1 cellular context compared by ENCODE assay signal in the genomic region with DNA sequence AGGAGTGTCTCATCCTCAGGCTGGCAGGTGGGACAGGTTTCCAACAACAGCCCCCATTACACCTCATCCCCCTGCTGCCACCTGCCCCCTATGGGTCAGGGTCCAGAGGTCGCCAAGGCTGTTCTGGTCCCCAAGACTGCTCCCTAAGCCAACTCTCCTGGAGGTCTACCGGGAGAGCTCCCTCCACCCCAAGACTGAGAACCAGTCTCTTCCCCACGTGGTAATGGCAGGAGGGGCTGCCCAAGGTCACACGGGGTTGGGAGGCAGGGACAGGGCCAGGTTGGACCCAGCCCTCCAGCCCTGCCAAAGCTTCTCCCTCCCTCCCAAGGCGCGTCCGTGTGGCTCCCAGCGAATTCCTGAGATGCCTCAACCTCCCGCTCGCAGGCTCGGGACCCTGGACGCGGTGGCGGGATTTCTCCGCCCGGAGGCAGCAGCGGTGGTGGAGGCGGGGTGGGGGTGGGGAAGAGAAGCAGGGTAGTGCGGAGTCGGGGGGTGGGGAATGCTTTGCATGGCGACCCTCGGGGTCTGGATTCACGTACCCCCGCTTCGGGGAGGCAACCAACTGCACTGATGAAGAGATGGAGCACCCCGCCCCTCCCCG.
TF ChIP-seq lines count a peak whose summit lies in the region.

No MANE protein-coding gene starts in this region.

TF ChIP-seq in HepG2, 621 proteins besides CTCF, POLR2A, EP300 and RAD21 (continued from another document and continues in another):
- TF ChIP-seq TARDBP (CRISPR knock-in tag; IDR thresholded peaks at IDR 0.05) (0 out of 2 replicates have a peak, but pooled peaks have one; percentile 11), RNF2 (conservative IDR thresholded peaks at IDR 0.05; ENCODE audit: low read depth) (no peak), SIX4 (CRISPR knock-in tag; IDR thresholded peaks at IDR 0.05) (no peak), PRDM15 (CRISPR knock-in tag; IDR thresholded peaks at IDR 0.05) (no peak), ZNF850 (CRISPR knock-in tag; conservative IDR thresholded peaks at IDR 0.05) (no peak), ZNF230 (CRISPR knock-in tag; IDR thresholded peaks at IDR 0.05) (no peak), KMT2B (CRISPR knock-in tag; IDR thresholded peaks at IDR 0.05) (no peak), CEBPB (IDR thresholded peaks at IDR 0.05; ENCODE audit: borderline replicate concordance, low read depth, low read length) (no peak), EZH2 (conservative IDR thresholded peaks at IDR 0.05; ENCODE audit: low read depth, low read length) (no peak), NFE2L1 (CRISPR knock-in tag; IDR thresholded peaks at IDR 0.05; ENCODE audit: borderline replicate concordance) (no peak), ZNF235 (CRISPR knock-in tag; IDR thresholded peaks at IDR 0.05; ENCODE audit: borderline replicate concordance) (no peak), SMAD3 (CRISPR knock-in tag; IDR thresholded peaks at IDR 0.05) (no peak), POLR2G (IDR thresholded peaks at IDR 0.05; ENCODE audit: low read depth, low read length) (no peak), CEBPG (CRISPR knock-in tag; IDR thresholded peaks at IDR 0.05) (no peak), ZNF543 (CRISPR knock-in tag; IDR thresholded peaks at IDR 0.05) (no peak), MBNL3 (CRISPR knock-in tag; conservative IDR thresholded peaks at IDR 0.05) (no peak), ZFP41 (CRISPR knock-in tag; IDR thresholded peaks at IDR 0.05; ENCODE audit: borderline replicate concordance) (no peak), ZSCAN29 (CRISPR knock-in tag; conservative IDR thresholded peaks at IDR 0.05) (no peak), STAT5B (CRISPR knock-in tag; IDR thresholded peaks at IDR 0.05) (no peak), ZNF687 (CRISPR knock-in tag; IDR thresholded peaks at IDR 0.05) (peak; percentile 56; the same call in 1 of the 2 replicates), SPEN (CRISPR knock-in tag; IDR thresholded peaks at IDR 0.05; ENCODE audit: low read depth) (no peak), ZBTB7A (CRISPR knock-in tag; IDR thresholded peaks at IDR 0.05) (0 out of 2 replicates have a peak, but pooled peaks have one; percentile 46), REPIN1 (CRISPR knock-in tag; IDR thresholded peaks at IDR 0.05; ENCODE audit: borderline replicate concordance, low read depth) (no peak), ZNF329 (CRISPR knock-in tag; IDR thresholded peaks at IDR 0.05; ENCODE audit: low read depth) (no peak), ZSCAN30 (CRISPR knock-in tag; IDR thresholded peaks at IDR 0.05) (no peak), HNF1A (IDR thresholded peaks at IDR 0.05; ENCODE audit: low read depth) (no peak), HNF1A (CRISPR knock-in tag; IDR thresholded peaks at IDR 0.05; ENCODE audit: borderline replicate concordance) (no peak), ARNTL (CRISPR knock-in tag; IDR thresholded peaks at IDR 0.05) (no peak), U2AF1 (optimal IDR thresholded peaks at IDR 0.05; ENCODE audit: low read depth, low read length) (no peak), ZNF337 (CRISPR knock-in tag; IDR thresholded peaks at IDR 0.05; ENCODE audit: borderline replicate concordance, low read depth) (no peak), RFX3 (CRISPR knock-in tag; IDR thresholded peaks at IDR 0.05) (no peak), FOXP1 (IDR thresholded peaks at IDR 0.05) (no peak), FOXP1 (CRISPR knock-in tag; IDR thresholded peaks at IDR 0.05) (no peak), RXRB (CRISPR knock-in tag; IDR thresholded peaks at IDR 0.05; ENCODE audit: borderline replicate concordance) (no peak), GPN1 (CRISPR knock-in tag; IDR thresholded peaks at IDR 0.05; ENCODE audit: borderline replicate concordance) (no peak), ZNF629 (CRISPR knock-in tag; conservative IDR thresholded peaks at IDR 0.05) (no peak), POLR2AphosphoS2 (IDR thresholded peaks at IDR 0.05; ENCODE audit: low read depth, low read length) (no peak), ZNF790 (CRISPR knock-in tag; IDR thresholded peaks at IDR 0.05; ENCODE audit: borderline replicate concordance) (no peak), HNRNPK (IDR thresholded peaks at IDR 0.05; ENCODE audit: low read depth, low read length, poor library complexity, severe bottlenecking) (no peak)
- TF ChIP-seq, protein P1, sequence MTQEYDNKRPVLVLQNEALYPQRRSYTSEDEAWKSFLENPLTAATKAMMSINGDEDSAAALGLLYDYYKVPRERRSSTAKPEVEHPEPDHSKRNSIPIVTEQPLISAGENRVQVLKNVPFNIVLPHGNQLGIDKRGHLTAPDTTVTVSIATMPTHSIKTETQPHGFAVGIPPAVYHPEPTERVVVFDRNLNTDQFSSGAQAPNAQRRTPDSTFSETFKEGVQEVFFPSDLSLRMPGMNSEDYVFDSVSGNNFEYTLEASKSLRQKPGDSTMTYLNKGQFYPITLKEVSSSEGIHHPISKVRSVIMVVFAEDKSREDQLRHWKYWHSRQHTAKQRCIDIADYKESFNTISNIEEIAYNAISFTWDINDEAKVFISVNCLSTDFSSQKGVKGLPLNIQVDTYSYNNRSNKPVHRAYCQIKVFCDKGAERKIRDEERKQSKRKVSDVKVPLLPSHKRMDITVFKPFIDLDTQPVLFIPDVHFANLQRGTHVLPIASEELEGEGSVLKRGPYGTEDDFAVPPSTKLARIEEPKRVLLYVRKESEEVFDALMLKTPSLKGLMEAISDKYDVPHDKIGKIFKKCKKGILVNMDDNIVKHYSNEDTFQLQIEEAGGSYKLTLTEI (CRISPR knock-in tag; conservative IDR thresholded peaks at IDR 0.05): no peak
- TF ChIP-seq, protein P2, sequence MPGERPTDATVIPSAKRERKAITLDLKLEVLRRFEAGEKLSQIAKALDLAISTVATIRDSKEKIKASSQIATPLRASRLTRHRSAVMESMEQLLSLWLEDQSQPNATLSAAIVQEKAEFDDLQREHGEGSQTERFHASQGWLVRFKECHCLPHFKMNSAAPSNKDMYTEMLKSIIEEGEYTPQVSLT (CRISPR knock-in tag; IDR thresholded peaks at IDR 0.05; ENCODE audit: borderline replicate concordance, low read depth): no peak
- TF ChIP-seq, protein P3, sequence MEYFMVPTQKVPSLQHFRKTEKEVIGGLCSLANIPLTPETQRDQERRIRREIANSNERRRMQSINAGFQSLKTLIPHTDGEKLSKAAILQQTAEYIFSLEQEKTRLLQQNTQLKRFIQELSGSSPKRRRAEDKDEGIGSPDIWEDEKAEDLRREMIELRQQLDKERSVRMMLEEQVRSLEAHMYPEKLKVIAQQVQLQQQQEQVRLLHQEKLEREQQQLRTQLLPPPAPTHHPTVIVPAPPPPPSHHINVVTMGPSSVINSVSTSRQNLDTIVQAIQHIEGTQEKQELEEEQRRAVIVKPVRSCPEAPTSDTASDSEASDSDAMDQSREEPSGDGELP (IDR thresholded peaks at IDR 0.05; ENCODE audit: borderline replicate concordance, low read depth): no peak
- TF ChIP-seq, protein P4, sequence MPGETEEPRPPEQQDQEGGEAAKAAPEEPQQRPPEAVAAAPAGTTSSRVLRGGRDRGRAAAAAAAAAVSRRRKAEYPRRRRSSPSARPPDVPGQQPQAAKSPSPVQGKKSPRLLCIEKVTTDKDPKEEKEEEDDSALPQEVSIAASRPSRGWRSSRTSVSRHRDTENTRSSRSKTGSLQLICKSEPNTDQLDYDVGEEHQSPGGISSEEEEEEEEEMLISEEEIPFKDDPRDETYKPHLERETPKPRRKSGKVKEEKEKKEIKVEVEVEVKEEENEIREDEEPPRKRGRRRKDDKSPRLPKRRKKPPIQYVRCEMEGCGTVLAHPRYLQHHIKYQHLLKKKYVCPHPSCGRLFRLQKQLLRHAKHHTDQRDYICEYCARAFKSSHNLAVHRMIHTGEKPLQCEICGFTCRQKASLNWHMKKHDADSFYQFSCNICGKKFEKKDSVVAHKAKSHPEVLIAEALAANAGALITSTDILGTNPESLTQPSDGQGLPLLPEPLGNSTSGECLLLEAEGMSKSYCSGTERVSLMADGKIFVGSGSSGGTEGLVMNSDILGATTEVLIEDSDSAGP (CRISPR knock-in tag; IDR thresholded peaks at IDR 0.05; ENCODE audit: borderline replicate concordance): peak; percentile 75; the same call in 1 of the 2 replicates
- TF ChIP-seq, protein P5, sequence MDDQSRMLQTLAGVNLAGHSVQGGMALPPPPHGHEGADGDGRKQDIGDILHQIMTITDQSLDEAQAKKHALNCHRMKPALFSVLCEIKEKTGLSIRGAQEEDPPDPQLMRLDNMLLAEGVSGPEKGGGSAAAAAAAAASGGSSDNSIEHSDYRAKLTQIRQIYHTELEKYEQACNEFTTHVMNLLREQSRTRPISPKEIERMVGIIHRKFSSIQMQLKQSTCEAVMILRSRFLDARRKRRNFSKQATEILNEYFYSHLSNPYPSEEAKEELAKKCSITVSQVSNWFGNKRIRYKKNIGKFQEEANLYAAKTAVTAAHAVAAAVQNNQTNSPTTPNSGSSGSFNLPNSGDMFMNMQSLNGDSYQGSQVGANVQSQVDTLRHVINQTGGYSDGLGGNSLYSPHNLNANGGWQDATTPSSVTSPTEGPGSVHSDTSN (CRISPR knock-in tag; IDR thresholded peaks at IDR 0.05; ENCODE audit: borderline replicate concordance): no peak
